ENCODE assay signal across 1 cellular context in the genomic region with DNA sequence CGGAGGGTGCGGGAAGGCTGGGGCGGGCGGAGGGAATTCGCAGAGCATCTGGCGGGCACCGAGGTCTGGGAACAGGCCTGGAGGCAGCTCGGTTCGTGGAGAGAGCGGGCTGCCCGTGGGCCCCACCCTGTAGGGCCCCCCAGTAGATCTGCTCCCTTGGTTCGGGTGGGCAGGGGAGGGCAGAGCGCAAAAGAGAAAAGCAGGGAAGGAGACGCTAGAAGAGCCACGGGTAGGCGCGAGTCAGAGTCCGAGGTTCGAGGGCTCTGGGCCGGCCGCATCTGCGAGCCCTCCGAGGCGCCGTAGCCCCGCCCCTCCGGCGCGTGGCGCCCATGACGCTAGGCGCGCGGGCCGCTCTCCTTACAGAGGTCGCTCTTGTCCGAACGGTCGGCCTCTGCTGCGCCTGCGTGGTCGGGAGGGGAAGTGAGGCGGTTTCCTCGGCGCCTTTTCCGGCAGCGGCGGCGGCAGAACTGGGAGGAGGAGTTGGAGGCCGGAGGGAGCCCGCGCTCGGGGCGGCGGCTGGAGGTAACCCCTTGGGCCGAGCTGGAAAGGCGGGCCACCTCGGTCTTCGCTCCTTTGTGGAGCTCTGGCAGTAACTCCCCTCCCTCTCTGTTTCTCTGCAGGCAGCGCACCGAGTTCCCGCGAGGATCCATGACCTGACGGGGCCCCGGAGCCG.
TF ChIP-seq lines count a peak whose summit lies in the region.

ARF6 (plus strand) TSS at position 447 of the 673 bp plus-strand sequence. CDS start 655 bp downstream, outside the sequence.

TF ChIP-seq in HepG2, 621 proteins besides CTCF, POLR2A, EP300 and RAD21 (continued from another document and continues in another):
- TF ChIP-seq CREB3 (CRISPR knock-in tag; IDR thresholded peaks at IDR 0.05): no peak
- peak; percentile 53 for TF ChIP-seq ZBTB2 (CRISPR knock-in tag; IDR thresholded peaks at IDR 0.05; ENCODE audit: low read depth)
- no peak for TF ChIP-seq ZSCAN12 (CRISPR knock-in tag; IDR thresholded peaks at IDR 0.05)
- no peak for TF ChIP-seq HMG20B (CRISPR knock-in tag; conservative IDR thresholded peaks at IDR 0.05)
- TF ChIP-seq, protein P1, sequence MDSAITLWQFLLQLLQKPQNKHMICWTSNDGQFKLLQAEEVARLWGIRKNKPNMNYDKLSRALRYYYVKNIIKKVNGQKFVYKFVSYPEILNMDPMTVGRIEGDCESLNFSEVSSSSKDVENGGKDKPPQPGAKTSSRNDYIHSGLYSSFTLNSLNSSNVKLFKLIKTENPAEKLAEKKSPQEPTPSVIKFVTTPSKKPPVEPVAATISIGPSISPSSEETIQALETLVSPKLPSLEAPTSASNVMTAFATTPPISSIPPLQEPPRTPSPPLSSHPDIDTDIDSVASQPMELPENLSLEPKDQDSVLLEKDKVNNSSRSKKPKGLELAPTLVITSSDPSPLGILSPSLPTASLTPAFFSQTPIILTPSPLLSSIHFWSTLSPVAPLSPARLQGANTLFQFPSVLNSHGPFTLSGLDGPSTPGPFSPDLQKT (CRISPR knock-in tag; IDR thresholded peaks at IDR 0.05; ENCODE audit: borderline replicate concordance): no peak
- TF ChIP-seq ELF1 (CRISPR knock-in tag; IDR thresholded peaks at IDR 0.05): peak; percentile 74
- TF ChIP-seq ZNF124 (CRISPR knock-in tag; IDR thresholded peaks at IDR 0.05): no peak
- peak; percentile 93 for TF ChIP-seq TAF1 (CRISPR knock-in tag; IDR thresholded peaks at IDR 0.05)
- no peak for TF ChIP-seq TP53 (CRISPR knock-in tag; conservative IDR thresholded peaks at IDR 0.05)
- TF ChIP-seq SMAD1 (CRISPR knock-in tag; IDR thresholded peaks at IDR 0.05; ENCODE audit: borderline replicate concordance, low read depth): peak; percentile 29; the same call in 1 of the 2 replicates
- TF ChIP-seq, protein P2, sequence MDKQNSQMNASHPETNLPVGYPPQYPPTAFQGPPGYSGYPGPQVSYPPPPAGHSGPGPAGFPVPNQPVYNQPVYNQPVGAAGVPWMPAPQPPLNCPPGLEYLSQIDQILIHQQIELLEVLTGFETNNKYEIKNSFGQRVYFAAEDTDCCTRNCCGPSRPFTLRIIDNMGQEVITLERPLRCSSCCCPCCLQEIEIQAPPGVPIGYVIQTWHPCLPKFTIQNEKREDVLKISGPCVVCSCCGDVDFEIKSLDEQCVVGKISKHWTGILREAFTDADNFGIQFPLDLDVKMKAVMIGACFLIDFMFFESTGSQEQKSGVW (CRISPR knock-in tag; IDR thresholded peaks at IDR 0.05; ENCODE audit: borderline replicate concordance): no peak
- TF ChIP-seq IKZF4 (CRISPR knock-in tag; IDR thresholded peaks at IDR 0.05; ENCODE audit: borderline replicate concordance, low read depth, not compliant biosample characterization): peak; percentile 51
- TF ChIP-seq ARID3A (IDR thresholded peaks at IDR 0.05; ENCODE audit: low read depth, low read length): no peak
- TF ChIP-seq ZNF549 (CRISPR knock-in tag; IDR thresholded peaks at IDR 0.05): no peak
- TF ChIP-seq, protein P3, sequence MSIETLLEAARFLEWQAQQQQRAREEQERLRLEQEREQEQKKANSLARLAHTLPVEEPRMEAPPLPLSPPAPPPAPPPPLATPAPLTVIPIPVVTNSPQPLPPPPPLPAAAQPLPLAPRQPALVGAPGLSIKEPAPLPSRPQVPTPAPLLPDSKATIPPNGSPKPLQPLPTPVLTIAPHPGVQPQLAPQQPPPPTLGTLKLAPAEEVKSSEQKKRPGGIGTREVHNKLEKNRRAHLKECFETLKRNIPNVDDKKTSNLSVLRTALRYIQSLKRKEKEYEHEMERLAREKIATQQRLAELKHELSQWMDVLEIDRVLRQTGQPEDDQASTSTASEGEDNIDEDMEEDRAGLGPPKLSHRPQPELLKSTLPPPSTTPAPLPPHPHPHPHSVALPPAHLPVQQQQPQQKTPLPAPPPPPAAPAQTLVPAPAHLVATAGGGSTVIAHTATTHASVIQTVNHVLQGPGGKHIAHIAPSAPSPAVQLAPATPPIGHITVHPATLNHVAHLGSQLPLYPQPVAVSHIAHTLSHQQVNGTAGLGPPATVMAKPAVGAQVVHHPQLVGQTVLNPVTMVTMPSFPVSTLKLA (IDR thresholded peaks at IDR 0.05): peak; percentile 43
- TF ChIP-seq, protein P4, sequence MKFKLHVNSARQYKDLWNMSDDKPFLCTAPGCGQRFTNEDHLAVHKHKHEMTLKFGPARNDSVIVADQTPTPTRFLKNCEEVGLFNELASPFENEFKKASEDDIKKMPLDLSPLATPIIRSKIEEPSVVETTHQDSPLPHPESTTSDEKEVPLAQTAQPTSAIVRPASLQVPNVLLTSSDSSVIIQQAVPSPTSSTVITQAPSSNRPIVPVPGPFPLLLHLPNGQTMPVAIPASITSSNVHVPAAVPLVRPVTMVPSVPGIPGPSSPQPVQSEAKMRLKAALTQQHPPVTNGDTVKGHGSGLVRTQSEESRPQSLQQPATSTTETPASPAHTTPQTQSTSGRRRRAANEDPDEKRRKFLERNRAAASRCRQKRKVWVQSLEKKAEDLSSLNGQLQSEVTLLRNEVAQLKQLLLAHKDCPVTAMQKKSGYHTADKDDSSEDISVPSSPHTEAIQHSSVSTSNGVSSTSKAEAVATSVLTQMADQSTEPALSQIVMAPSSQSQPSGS (CRISPR knock-in tag; IDR thresholded peaks at IDR 0.05): peak; percentile 27
- TF ChIP-seq ZIK1 (CRISPR knock-in tag; IDR thresholded peaks at IDR 0.05; ENCODE audit: borderline replicate concordance, low read depth): no peak; the same call in 1 of the 2 replicates
- TF ChIP-seq ZNF777 (CRISPR knock-in tag; IDR thresholded peaks at IDR 0.05): peak; percentile 41; the same call in 1 of the 2 replicates
- TF ChIP-seq KMT2B (CRISPR knock-in tag; IDR thresholded peaks at IDR 0.05): peak; percentile 76
- no peak for TF ChIP-seq MIER3 (CRISPR knock-in tag; IDR thresholded peaks at IDR 0.05; ENCODE audit: borderline replicate concordance)
- no peak for TF ChIP-seq ATF7 (IDR thresholded peaks at IDR 0.05)
- TF ChIP-seq ATF7 (CRISPR knock-in tag; IDR thresholded peaks at IDR 0.05): peak; percentile 89
- no peak for TF ChIP-seq RELA (CRISPR knock-in tag; IDR thresholded peaks at IDR 0.05)
- TF ChIP-seq ZSCAN25 (CRISPR knock-in tag; IDR thresholded peaks at IDR 0.05): no peak
- no peak for TF ChIP-seq ZFP62 (CRISPR knock-in tag; IDR thresholded peaks at IDR 0.05)
- TF ChIP-seq HDAC2 (CRISPR knock-in tag; IDR thresholded peaks at IDR 0.05): peak; percentile 62
- TF ChIP-seq THAP7 (CRISPR knock-in tag; IDR thresholded peaks at IDR 0.05): peak; percentile 79; the same call in 1 of the 2 replicates
- TF ChIP-seq, protein P5, sequence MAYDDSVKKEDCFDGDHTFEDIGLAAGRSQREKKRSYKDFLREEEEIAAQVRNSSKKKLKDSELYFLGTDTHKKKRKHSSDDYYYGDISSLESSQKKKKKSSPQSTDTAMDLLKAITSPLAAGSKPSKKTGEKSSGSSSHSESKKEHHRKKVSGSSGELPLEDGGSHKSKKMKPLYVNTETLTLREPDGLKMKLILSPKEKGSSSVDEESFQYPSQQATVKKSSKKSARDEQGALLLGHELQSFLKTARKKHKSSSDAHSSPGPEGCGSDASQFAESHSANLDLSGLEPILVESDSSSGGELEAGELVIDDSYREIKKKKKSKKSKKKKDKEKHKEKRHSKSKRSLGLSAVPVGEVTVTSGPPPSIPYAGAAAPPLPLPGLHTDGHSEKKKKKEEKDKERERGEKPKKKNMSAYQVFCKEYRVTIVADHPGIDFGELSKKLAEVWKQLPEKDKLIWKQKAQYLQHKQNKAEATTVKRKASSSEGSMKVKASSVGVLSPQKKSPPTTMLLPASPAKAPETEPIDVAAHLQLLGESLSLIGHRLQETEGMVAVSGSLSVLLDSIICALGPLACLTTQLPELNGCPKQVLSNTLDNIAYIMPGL (CRISPR knock-in tag; IDR thresholded peaks at IDR 0.05; ENCODE audit: borderline replicate concordance in 1 of 2, low read depth in 1 of 2): peak; percentile 42 to 93
- no peak; the same call in 1 of the 2 replicates for TF ChIP-seq ZKSCAN8 (CRISPR knock-in tag; IDR thresholded peaks at IDR 0.05; ENCODE audit: borderline replicate concordance)
- no peak for TF ChIP-seq ATF7-NPFF (CRISPR knock-in tag; IDR thresholded peaks at IDR 0.05; ENCODE audit: low read depth)
- no peak for TF ChIP-seq TCF12 (IDR thresholded peaks at IDR 0.05)
- peak; percentile 72; the same call in 1 of the 2 replicates for TF ChIP-seq TCF12 (CRISPR knock-in tag; IDR thresholded peaks at IDR 0.05)
- TF ChIP-seq ZNF552 (CRISPR knock-in tag; IDR thresholded peaks at IDR 0.05; ENCODE audit: borderline replicate concordance): no peak
- peak; percentile 56; the same call in 1 of the 2 replicates for TF ChIP-seq PHF21A (CRISPR knock-in tag; IDR thresholded peaks at IDR 0.05)
- peak; percentile 23; the same call in 1 of the 2 replicates for TF ChIP-seq RFXAP (CRISPR knock-in tag; IDR thresholded peaks at IDR 0.05; ENCODE audit: borderline replicate concordance)
- TF ChIP-seq ZNF605 (CRISPR knock-in tag; IDR thresholded peaks at IDR 0.05): peak; percentile 79
- TF ChIP-seq, protein P6, sequence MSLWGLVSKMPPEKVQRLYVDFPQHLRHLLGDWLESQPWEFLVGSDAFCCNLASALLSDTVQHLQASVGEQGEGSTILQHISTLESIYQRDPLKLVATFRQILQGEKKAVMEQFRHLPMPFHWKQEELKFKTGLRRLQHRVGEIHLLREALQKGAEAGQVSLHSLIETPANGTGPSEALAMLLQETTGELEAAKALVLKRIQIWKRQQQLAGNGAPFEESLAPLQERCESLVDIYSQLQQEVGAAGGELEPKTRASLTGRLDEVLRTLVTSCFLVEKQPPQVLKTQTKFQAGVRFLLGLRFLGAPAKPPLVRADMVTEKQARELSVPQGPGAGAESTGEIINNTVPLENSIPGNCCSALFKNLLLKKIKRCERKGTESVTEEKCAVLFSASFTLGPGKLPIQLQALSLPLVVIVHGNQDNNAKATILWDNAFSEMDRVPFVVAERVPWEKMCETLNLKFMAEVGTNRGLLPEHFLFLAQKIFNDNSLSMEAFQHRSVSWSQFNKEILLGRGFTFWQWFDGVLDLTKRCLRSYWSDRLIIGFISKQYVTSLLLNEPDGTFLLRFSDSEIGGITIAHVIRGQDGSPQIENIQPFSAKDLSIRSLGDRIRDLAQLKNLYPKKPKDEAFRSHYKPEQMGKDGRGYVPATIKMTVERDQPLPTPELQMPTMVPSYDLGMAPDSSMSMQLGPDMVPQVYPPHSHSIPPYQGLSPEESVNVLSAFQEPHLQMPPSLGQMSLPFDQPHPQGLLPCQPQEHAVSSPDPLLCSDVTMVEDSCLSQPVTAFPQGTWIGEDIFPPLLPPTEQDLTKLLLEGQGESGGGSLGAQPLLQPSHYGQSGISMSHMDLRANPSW (CRISPR knock-in tag; IDR thresholded peaks at IDR 0.05; ENCODE audit: borderline replicate concordance): peak; percentile 73
- no peak; the same call in 1 of the 2 replicates for TF ChIP-seq ZNF329 (CRISPR knock-in tag; IDR thresholded peaks at IDR 0.05; ENCODE audit: low read depth)
- peak; percentile 66; the same call in 1 of the 2 replicates for TF ChIP-seq ZNF275 (CRISPR knock-in tag; IDR thresholded peaks at IDR 0.05; ENCODE audit: borderline replicate concordance)
- TF ChIP-seq ZNF792 (CRISPR knock-in tag; IDR thresholded peaks at IDR 0.05): peak; percentile 88
- no peak for TF ChIP-seq ZNF619 (CRISPR knock-in tag; IDR thresholded peaks at IDR 0.05)
- TF ChIP-seq ZNF34 (CRISPR knock-in tag; IDR thresholded peaks at IDR 0.05; ENCODE audit: borderline replicate concordance): peak; percentile 93
- peak; percentile 27; the same call in 1 of the 2 replicates for TF ChIP-seq JUND (CRISPR knock-in tag; IDR thresholded peaks at IDR 0.05)
- peak; percentile 70; the same call in 1 of the 2 replicates for TF ChIP-seq ZSCAN22 (CRISPR knock-in tag; IDR thresholded peaks at IDR 0.05)
